1 cellular context compared by ENCODE assay signal in genomic region chr11:121929581-121929980, GRCh38.
TF ChIP-seq lines count a peak whose summit lies in the region.

No MANE protein-coding gene starts in this region.

TF ChIP-seq in SK-N-SH, 30 proteins besides CTCF, POLR2A, EP300 and RAD21 (continued from another document):
- TF ChIP-seq FOSL2 (IDR thresholded peaks at IDR 0.05; ENCODE audit: borderline replicate concordance, low read depth) (no peak), MEF2A (IDR thresholded peaks at IDR 0.05; ENCODE audit: borderline replicate concordance, low read depth) (no peak), EZH2phosphoT487 (IDR thresholded peaks at IDR 0.05; ENCODE audit: borderline replicate concordance, low read depth) (no peak), FOXJ3 (CRISPR knock-in tag; IDR thresholded peaks at IDR 0.05) (no peak), YY1 (IDR thresholded peaks at IDR 0.05; ENCODE audit: low read depth) (no peak), PBX3 (IDR thresholded peaks at IDR 0.05) (peak; percentile 97), NFIC (IDR thresholded peaks at IDR 0.05; ENCODE audit: borderline replicate concordance) (peak; percentile 88), TEAD4 (IDR thresholded peaks at IDR 0.05; ENCODE audit: borderline replicate concordance, insufficient read depth) (peak; percentile 70; the same call in 1 of the 2 replicates), SIN3A (IDR thresholded peaks at IDR 0.05; ENCODE audit: borderline replicate concordance, low read depth, low read length) (0 out of 2 replicates have a peak, but pooled peaks have one; percentile 40), CHD2 (IDR thresholded peaks at IDR 0.05; ENCODE audit: low read length, partially characterized antibody) (peak; percentile 47), USF2 (IDR thresholded peaks at IDR 0.05; ENCODE audit: borderline replicate concordance, low read depth, low read length) (no peak), GATA2 (CRISPR knock-in tag; IDR thresholded peaks at IDR 0.05) (peak; percentile 59; the same call in 1 of the 2 replicates), SMC3 (IDR thresholded peaks at IDR 0.05; ENCODE audit: low read depth, low read length) (no peak), POLR2AphosphoS5 (IDR thresholded peaks at IDR 0.05; ENCODE audit: low read depth, low read length) (peak; percentile 49; the same call in 1 of the 2 replicates), FOXM1 (IDR thresholded peaks at IDR 0.05; ENCODE audit: low read depth) (no peak)
